8 cellular contexts compared by ENCODE assay signal in the genomic region with DNA sequence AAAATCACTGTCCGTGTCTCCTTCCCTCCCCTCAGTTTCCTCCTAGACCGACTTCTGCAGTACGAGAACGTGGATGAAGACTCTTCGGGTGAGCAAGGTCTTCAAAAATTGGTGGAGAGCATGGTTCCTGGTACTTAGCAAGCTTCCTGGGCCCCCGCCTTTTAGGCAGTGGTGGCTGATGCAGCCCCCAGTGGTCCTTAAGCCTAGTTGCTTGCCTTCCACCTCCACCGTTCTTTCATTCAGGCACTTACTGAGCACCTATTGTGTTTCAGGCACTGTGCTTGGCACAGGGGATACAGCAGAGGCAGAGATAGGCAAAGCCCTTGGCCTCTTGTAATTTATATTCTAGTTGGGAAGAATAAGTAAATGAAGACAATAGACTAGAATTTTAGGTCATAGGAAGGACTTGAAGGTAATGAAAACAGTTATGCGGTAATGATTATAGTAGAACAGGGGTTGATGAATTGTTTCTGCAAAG. TPM values are rescaled to one million over a fixed set of nuclear protein-coding genes. Genes with fewer than 3 reads are reported as not detected.
DNase-seq lines count a peak whose midpoint lies in the region; ATAC-seq and TF ChIP-seq lines count a peak whose summit lies in the region.

No MANE protein-coding gene starts in this region.

- H3K36me3 ChIP-seq in Panc1 (ENCODE audit: control insufficient read depth, insufficient read depth, low read length): peaks cover 5% of the 10 kb centered on the region
- H3K36me3 ChIP-seq in esophagus muscularis mucosa: peaks cover 0 to 66% (median 50%) of the 10 kb centered on the region in 4 donors

- CTCF ChIA-PET in Panc1 (lab: Charles Lee): interaction anchor here (0.6 kb wide), 1 partner anchor 98 kb away, joined by 4 read pairs; a partner anchor contains a TSS

- no peak for TF ChIP-seq EP300 in esophagus muscularis mucosa (IDR thresholded peaks at IDR 0.05)

- ATAC-seq in Panc1: no peak

- H3K27me3 ChIP-seq in Panc1 (ENCODE audit: control insufficient read depth, insufficient read depth, low read length): no peaks in the 10 kb centered on the region
- H3K27me3 ChIP-seq in esophagus muscularis mucosa: no peaks in the 10 kb centered on the region

- TF ChIP-seq CTCF in GM12865 (IDR thresholded peaks at IDR 0.05; ENCODE audit: insufficient read depth, low read depth, low read length, missing control alignments) (no peak), Panc1 (IDR thresholded peaks at IDR 0.05) (no peak), esophagus muscularis mucosa (IDR thresholded peaks at IDR 0.05) (no peak), progenitor cell of endocrine pancreas (IDR thresholded peaks at IDR 0.05; ENCODE audit: unreplicated experiment) (no peak)

- H3K27ac ChIP-seq in Panc1 (ENCODE audit: low read length): peak overlapping the region; percentile 100
- peak overlapping the region in 3 of 4 donors; percentile 96 to 99 (median 96) for H3K27ac ChIP-seq in esophagus muscularis mucosa (replicated peaks in 1 of 4)

- peaks cover 25% of the 10 kb centered on the region for H3K4me1 ChIP-seq in Panc1 (ENCODE audit: control insufficient read depth, insufficient read depth, low read length)
- peaks cover 24 to 33% (median 27%) of the 10 kb centered on the region in 4 donors for H3K4me1 ChIP-seq in esophagus muscularis mucosa

- peaks cover 16% of the 10 kb centered on the region for H3K4me1 Mint-ChIP-seq in progenitor cell of endocrine pancreas (ENCODE audit: low read depth)

- H3K27ac Mint-ChIP-seq in progenitor cell of endocrine pancreas: peak overlapping the region; percentile 98

- peaks cover 2% of the 10 kb centered on the region for H3K36me3 Mint-ChIP-seq in progenitor cell of endocrine pancreas (ENCODE audit: insufficient read depth)

- DNase-seq in GM12865 (ENCODE audit: low read depth) (peak; percentile 35), Panc1 (ENCODE audit: low read depth, low spot score) (no peak), esophagus muscularis mucosa (ENCODE audit: extremely low spot score) (no peak), progenitor cell of endocrine pancreas (ENCODE audit: low spot score, unreplicated experiment) (no peak), NCI-H774 (lab: John Stamatoyannopoulos, UW) (no peak), midbrain (lab: John Stamatoyannopoulos, UW) (no peak), amygdala (lab: John Stamatoyannopoulos, UW) (no peak)
- DNase-seq in stimulated activated CD4-positive, alpha-beta T cell treated with anti-CD3 and anti-CD28 coated beads, Interleukin-2, amount 100 ng/mL, for 48 hours: no peak

- H3K4me3 ChIP-seq in GM12865 (ENCODE audit: low read depth, low read length) (peak overlapping the region; percentile 83), Panc1 (ENCODE audit: low read depth in 2 of 2, low read length in 2 of 2) (peak overlapping the region; percentile 72 to 98), esophagus muscularis mucosa (peak overlapping the region; percentile 83 to 91 (median 87))

- H3K9me3 ChIP-seq in Panc1 (ENCODE audit: control insufficient read depth, insufficient read depth, low read depth, low read length) (no peaks in the 10 kb centered on the region), esophagus muscularis mucosa (no peaks in the 10 kb centered on the region)

- 29% methylated on average over 4 of the region's 8 CpGs for WGBS in esophagus muscularis mucosa

- intact Hi-C loops in Panc1 (cut with micrococcal nuclease; ENCODE audit: unreplicated experiment): no loop called here
- intact Hi-C loops in esophagus muscularis mucosa (cut with DNase I): loop anchor here (1.0 to 10.0 kb wide), 2 partner anchors 23 to 202 kb away; a partner anchor contains a TSS

- no peaks in the 10 kb centered on the region for H3K9me3 Mint-ChIP-seq in progenitor cell of endocrine pancreas (ENCODE audit: low read depth)

- in situ Hi-C loops in Panc1 (cut with HindIII; ENCODE audit: low pct_unique_long_range_greater_than_20kb, low sequenced_read_pairs): no loop called here

- POLR2A ChIA-PET in Panc1 (lab: Charles Lee): interaction anchor here (0.6 kb wide), 2 partner anchors 39 to 192 kb away, joined by 4 to 7 read pairs; no protein-coding TSS in a partner anchor

- peak overlapping the region; percentile 98 for H3K4me3 Mint-ChIP-seq in progenitor cell of endocrine pancreas (ENCODE audit: low read depth)

- TF ChIP-seq POLR2A in esophagus muscularis mucosa (IDR thresholded peaks at IDR 0.05; ENCODE audit: low read depth): no peak

- BruUV-seq in Panc1 (replicated peaks; lab: Mats Ljungman, UMichigan): no TSS peak

- H3K27me3 Mint-ChIP-seq in progenitor cell of endocrine pancreas: no peaks in the 10 kb centered on the region

RNA-seq across cellular contexts. Expression of a gene that starts 0.8 kb away (rescaled TPM):
- total RNA-seq in Panc1 (2021; ENCODE audit: unreplicated experiment) (104 TPM), esophagus muscularis mucosa (10 to 100 TPM; 38.2 to 58.1 (median 43.5) TPM), progenitor cell of endocrine pancreas (72.7 and 74.2 TPM in 2 replicates)
- 198 TPM for polyA plus RNA-seq in Panc1 (2012; ENCODE audit: insufficient read length)

RNA-seq across cellular contexts. Expression of a gene that starts 1.4 kb away (rescaled TPM):
- total RNA-seq in Panc1 (2021; ENCODE audit: unreplicated experiment) (25.3 TPM), esophagus muscularis mucosa (10 to 100 TPM; 20.8 to 39.4 (median 22.1) TPM), progenitor cell of endocrine pancreas (11.4 and 12.0 TPM in 2 replicates)
- 22.6 TPM for polyA plus RNA-seq in Panc1 (2012; ENCODE audit: insufficient read length)

RNA-seq across cellular contexts. Expression of a gene that starts 14.0 kb away (rescaled TPM):
- 3.2 TPM for total RNA-seq in Panc1 (2021; ENCODE audit: unreplicated experiment)
- polyA plus RNA-seq in Panc1 (2012; ENCODE audit: insufficient read length): 8.3 TPM
- under 1 TPM in 2 of 4 donors, not detected in 2; 0.50 to 0.83 TPM for total RNA-seq in esophagus muscularis mucosa
- 4.4 and 5.0 TPM in 2 replicates for total RNA-seq in progenitor cell of endocrine pancreas

RNA-seq across cellular contexts. Expression of a gene that starts 23.1 kb away (rescaled TPM):
- total RNA-seq in Panc1 (2021; ENCODE audit: unreplicated experiment) (99.4 TPM), esophagus muscularis mucosa (10 to 100 TPM; 40.9 to 63.6 (median 51.4) TPM), progenitor cell of endocrine pancreas (51.1 and 54.0 TPM in 2 replicates)
- polyA plus RNA-seq in Panc1 (2012; ENCODE audit: insufficient read length): 71.7 TPM

RNA-seq across cellular contexts. Expression of a gene that starts 26.2 kb away (rescaled TPM):
- total RNA-seq in Panc1 (2021; ENCODE audit: unreplicated experiment) (not detected), esophagus muscularis mucosa (not detected), progenitor cell of endocrine pancreas (not detected in 2 replicates)
- not detected for polyA plus RNA-seq in Panc1 (2012; ENCODE audit: insufficient read length)
